ENCODE assay signal across 16 cellular contexts in genomic region chr20:44093249-44093582, GRCh38.
"Had no signal": no experiment of that assay in that cellular context is flagged by ENCODE, and none has a peak within 500 bp of the region (broad histone marks: within the 10 kb centered on the region; RNA-seq: fewer than 3 reads in every experiment).

No MANE protein-coding gene starts in this region.

- H3K27ac ChIP-seq: ascending aorta, breast epithelium, epithelial cell of prostate, gastrocnemius medialis, suprapubic skin had no signal

- H3K4me3 Mint-ChIP-seq: activated CD4-positive, alpha-beta memory T cell treated with anti-CD3 and anti-CD28 coated beads for 36 hours; activated CD4-positive, alpha-beta T cell treated with anti-CD3 and anti-CD28 coated beads for 36 hours; activated CD8-positive, alpha-beta memory T cell treated with anti-CD3 and anti-CD28 coated beads, Interleukin-2, amount 10 ng/mL, durations not matched to agents 7 days and 5 days; activated naive CD4-positive, alpha-beta T cell treated with anti-CD3 and anti-CD28 coated beads, Interleukin-2, amount 10 ng/mL, durations not matched to agents 7 days and 5 days; effector memory CD8-positive, alpha-beta T cell; stimulated activated naive CD8-positive, alpha-beta T cell treated with anti-CD3 and anti-CD28 coated beads, Interleukin-15, Interleukin-2, amounts not matched to agents 100 ng/mL and 50 ng/mL, for 24 hours; T-helper 17 cell had no signal

- DNase-seq: activated T-cell treated with anti-CD3 and anti-CD28 coated beads, Interleukin-2, amount 50 U/mL, for 1 hour; cerebellar nuclear complex; stimulated activated CD4-positive, alpha-beta T cell treated with anti-CD3 and anti-CD28 coated beads, Interleukin-4, amount 100 ng/mL, for 1 hour; T-helper 17 cell had no signal

- H3K36me3 ChIP-seq: ascending aorta, breast epithelium, gastrocnemius medialis, suprapubic skin had no signal

- H3K27ac Mint-ChIP-seq: activated CD4-positive, alpha-beta memory T cell treated with anti-CD3 and anti-CD28 coated beads for 36 hours; activated CD4-positive, alpha-beta T cell treated with anti-CD3 and anti-CD28 coated beads for 36 hours; activated CD8-positive, alpha-beta memory T cell treated with anti-CD3 and anti-CD28 coated beads, Interleukin-2, amount 10 ng/mL, durations not matched to agents 7 days and 5 days; activated naive CD4-positive, alpha-beta T cell treated with anti-CD3 and anti-CD28 coated beads, Interleukin-2, amount 10 ng/mL, durations not matched to agents 7 days and 5 days; effector memory CD8-positive, alpha-beta T cell; stimulated activated naive CD8-positive, alpha-beta T cell treated with anti-CD3 and anti-CD28 coated beads, Interleukin-15, Interleukin-2, amounts not matched to agents 100 ng/mL and 50 ng/mL, for 24 hours; T-helper 17 cell had no signal

- H3K9me3 Mint-ChIP-seq: activated CD4-positive, alpha-beta memory T cell treated with anti-CD3 and anti-CD28 coated beads for 36 hours; activated naive CD4-positive, alpha-beta T cell treated with anti-CD3 and anti-CD28 coated beads, Interleukin-2, amount 10 ng/mL, durations not matched to agents 7 days and 5 days; effector memory CD8-positive, alpha-beta T cell; stimulated activated naive CD8-positive, alpha-beta T cell treated with anti-CD3 and anti-CD28 coated beads, Interleukin-15, Interleukin-2, amounts not matched to agents 100 ng/mL and 50 ng/mL, for 24 hours had no signal

- H3K4me1 ChIP-seq: ascending aorta, breast epithelium, gastrocnemius medialis had no signal

- H3K4me3 ChIP-seq: ascending aorta, breast epithelium, gastrocnemius medialis, lung, suprapubic skin had no signal

- ATAC-seq: activated CD4-positive, alpha-beta T cell treated with anti-CD3 and anti-CD28 coated beads for 36 hours; effector memory CD8-positive, alpha-beta T cell had no signal

- H3K36me3 Mint-ChIP-seq: activated CD4-positive, alpha-beta memory T cell treated with anti-CD3 and anti-CD28 coated beads for 36 hours; activated CD8-positive, alpha-beta memory T cell treated with anti-CD3 and anti-CD28 coated beads, Interleukin-2, amount 10 ng/mL, durations not matched to agents 7 days and 5 days; activated naive CD4-positive, alpha-beta T cell treated with anti-CD3 and anti-CD28 coated beads, Interleukin-2, amount 10 ng/mL, durations not matched to agents 7 days and 5 days had no signal

- H3K27me3 ChIP-seq: ascending aorta, breast epithelium, gastrocnemius medialis had no signal

- H3K4me1 Mint-ChIP-seq: activated CD4-positive, alpha-beta T cell treated with anti-CD3 and anti-CD28 coated beads for 36 hours had no signal

- H3K9me3 ChIP-seq: ascending aorta, breast epithelium, gastrocnemius medialis, suprapubic skin had no signal
